ENCODE assay signal across 8 cellular contexts in genomic region chr9:127424669-127424986, GRCh38. TPM values are rescaled to one million over a fixed set of nuclear protein-coding genes. Genes with fewer than 3 reads are reported as not detected.
A peak's percentile ranks its signal among the peaks of the same experiment; 100 is the strongest.
DNase-seq lines count a peak whose midpoint lies in the region; ATAC-seq and TF ChIP-seq lines count a peak whose summit lies in the region.

No MANE protein-coding gene starts in this region.

- no peaks in the 10 kb centered on the region for H3K9me3 ChIP-seq in OCI-LY1 (ENCODE audit: low read length)
- no peaks in the 10 kb centered on the region for H3K9me3 ChIP-seq in mammary epithelial cell (replicated peaks; ENCODE audit: insufficient read depth, low read length)
- no peaks in the 10 kb centered on the region for H3K9me3 ChIP-seq in mesenchymal stem cell (ENCODE audit: control insufficient read depth, low read length)
- no peaks in the 10 kb centered on the region for H3K9me3 ChIP-seq in upper lobe of right lung

- H3K4me3 ChIP-seq in AG04449 (ENCODE audit: low read depth, low read length) (peak overlapping the region; percentile 94), OCI-LY1 (ENCODE audit: low read depth, low read length, poor library complexity, severe bottlenecking) (peak overlapping the region; percentile 88), mammary epithelial cell (replicated peaks in 1 of 3; ENCODE audit: insufficient read depth in 1 of 3, low read depth in 2 of 3, low read length in 3 of 3) (peak overlapping the region; percentile 67 to 88 (median 84)), mesenchymal stem cell (ENCODE audit: insufficient read depth in 1 of 2, low read depth in 1 of 2, low read length in 2 of 2) (peak overlapping the region; percentile 83 to 100), upper lobe of right lung (peak overlapping the region; percentile 84)

- H2BK120ac ChIP-seq in mesenchymal stem cell (ENCODE audit: low read depth, low read length) = no peak overlapping the region

- H3K27ac ChIP-seq in OCI-LY1 (ENCODE audit: low read depth, low read length, poor library complexity, severe bottlenecking) = peak overlapping the region; percentile 37
- peak overlapping the region; percentile 63 for H3K27ac ChIP-seq in mammary epithelial cell (ENCODE audit: insufficient read depth, low read depth, low read length)
- H3K27ac ChIP-seq in mesenchymal stem cell (ENCODE audit: low read length, poor library complexity, severe bottlenecking) = peak overlapping the region; percentile 94
- peak overlapping the region; percentile 91 for H3K27ac ChIP-seq in upper lobe of right lung

- H4K20me1 ChIP-seq in OCI-LY1 (ENCODE audit: insufficient read depth, low read length) (no peaks in the 10 kb centered on the region), mammary epithelial cell (ENCODE audit: insufficient read depth, low read length) (no peaks in the 10 kb centered on the region)

- H3F3A ChIP-seq in OCI-LY1 (ENCODE audit: insufficient read depth, low read length) = no peaks in the 10 kb centered on the region

- peaks cover 22% of the 10 kb centered on the region for H3K79me1 ChIP-seq in mesenchymal stem cell (replicated peaks; ENCODE audit: low read length, poor library complexity, severe bottlenecking)

- H3K18ac ChIP-seq in mesenchymal stem cell (ENCODE audit: low read depth in 1 of 2, low read length in 2 of 2) = peak overlapping the region; percentile 73 to 84

- H3K9me2 ChIP-seq in OCI-LY1 (ENCODE audit: low read depth, low read length) = no peaks in the 10 kb centered on the region

- dilution Hi-C loops in mammary epithelial cell (cut with HindIII; ENCODE audit: low sequenced_read_pairs) = no loop called here

- H3K4ac ChIP-seq in mesenchymal stem cell (ENCODE audit: low read depth in 1 of 2, low read length in 2 of 2) = peak overlapping the region in 1 of 2 experiments; percentile 60

- peaks cover 14% of the 10 kb centered on the region for H3K36me3 ChIP-seq in OCI-LY1 (ENCODE audit: insufficient read depth, low read length)
- peaks cover 2% of the 10 kb centered on the region for H3K36me3 ChIP-seq in mammary epithelial cell (ENCODE audit: insufficient read depth, low read length)
- H3K36me3 ChIP-seq in mesenchymal stem cell (ENCODE audit: control insufficient read depth in 1 of 2, insufficient read depth in 2 of 2, low read depth in 1 of 2, low read length in 2 of 2) = peaks cover 14 to 22% of the 10 kb centered on the region in 2 experiments
- peaks cover 19% of the 10 kb centered on the region for H3K36me3 ChIP-seq in upper lobe of right lung

- peak overlapping the region in 1 of 2 experiments; percentile 2 for H3K23ac ChIP-seq in mesenchymal stem cell (ENCODE audit: low read length in 2 of 2)

- H4K91ac ChIP-seq in mesenchymal stem cell (ENCODE audit: low read length) = peak overlapping the region; percentile 43

- H2AK5ac ChIP-seq in mesenchymal stem cell (ENCODE audit: low read length, severe bottlenecking) = no peak overlapping the region

- peak overlapping the region; percentile 47 for H2BK5ac ChIP-seq in mesenchymal stem cell (ENCODE audit: low read depth, low read length, poor library complexity, severe bottlenecking)

- POLR2A ChIA-PET in AG04449 (lab: Yijun Ruan, JAX) = interaction anchor here (1.0 to 2.6 kb wide), 3 partner anchors 26 to 28 kb away, joined by 5 to 19 read pairs (median 5); partner anchors contain the start of genes LRSAM1, RPL12 and SLC2A8

- H3K27me3 ChIP-seq in OCI-LY1 (ENCODE audit: insufficient read depth, low read length) (no peaks in the 10 kb centered on the region), mammary epithelial cell (ENCODE audit: insufficient read depth, low read length) (no peaks in the 10 kb centered on the region), mesenchymal stem cell (ENCODE audit: control insufficient read depth in 1 of 2, insufficient read depth in 1 of 2, low read length in 2 of 2) (no peaks in the 10 kb centered on the region), upper lobe of right lung (no peaks in the 10 kb centered on the region)

- 0% methylated on average over 9 of the region's 13 CpGs for WGBS in mammary epithelial cell (ENCODE audit: low coverage, missing lambda C conversion rate)
- 1% methylated on average over 7 of the region's 13 CpGs for WGBS in mesenchymal stem cell

- no peak for TF ChIP-seq CTCF in AG04449 (IDR thresholded peaks at IDR 0.05; ENCODE audit: insufficient read depth, low read length, missing control alignments)
- TF ChIP-seq CTCF in OCI-LY1 (IDR thresholded peaks at IDR 0.05; ENCODE audit: low read length) = peak; percentile 12; the same call in 1 of the 2 replicates
- TF ChIP-seq CTCF in mammary epithelial cell (conservative IDR thresholded peaks at IDR 0.05 in 1 of 2, IDR thresholded peaks at IDR 0.05 in 1 of 2; ENCODE audit: extremely low read depth in 1 of 2, insufficient read depth in 1 of 2, low read depth in 1 of 2, low read length in 2 of 2) = no peak
- no peak for TF ChIP-seq CTCF in upper lobe of right lung (IDR thresholded peaks at IDR 0.05)

- CTCF ChIA-PET in AG04449 (lab: Yijun Ruan, JAX) (interaction anchor here (1.3 to 1.8 kb wide), 3 partner anchors 141 to 219 kb away, joined by 4 to 5 read pairs (median 4); no protein-coding TSS in a partner anchor), mammary epithelial cell (lab: Charles Lee; ENCODE audit: low non-redundant PET) (interaction anchor here (0.5 kb wide), 1 partner anchor 401 kb away, joined by 11 read pairs; no protein-coding TSS in a partner anchor)

- TSS peak; percentile 63 for BruUV-seq in mammary epithelial cell (replicated peaks; lab: Mats Ljungman, UMichigan)

- peak overlapping the region; percentile 91 for H4K8ac ChIP-seq in mesenchymal stem cell (ENCODE audit: low read length)

- intact Hi-C loops in mammary epithelial cell (cut with micrococcal nuclease) (loop anchor here (1.0 to 2.0 kb wide), 2 partner anchors 26 to 63 kb away; partner anchors contain the start of genes LRSAM1 and RPL12), upper lobe of right lung (cut with DNase I) (no loop called here)

- H3K79me2 ChIP-seq in OCI-LY1 (ENCODE audit: insufficient read depth, low read length) (peaks cover 8% of the 10 kb centered on the region), mammary epithelial cell (ENCODE audit: insufficient read depth, low read length) (peaks cover 53% of the 10 kb centered on the region)

- H3K9ac ChIP-seq in OCI-LY1 (ENCODE audit: low read length) (peak overlapping the region; percentile 88), mammary epithelial cell (ENCODE audit: insufficient read depth, low read length) (peak overlapping the region; percentile 90), mesenchymal stem cell (ENCODE audit: low read length) (peak overlapping the region; percentile 98)

- ATAC-seq in GM21447 (IDR thresholded peaks at IDR 0.05; ENCODE audit: unreplicated experiment) (peak; percentile 17), upper lobe of right lung (no peak)

- no peak overlapping the region for H2BK15ac ChIP-seq in mesenchymal stem cell (ENCODE audit: low read depth, poor library complexity, severe bottlenecking)

- H3K4me1 ChIP-seq in OCI-LY1 (ENCODE audit: insufficient read depth, low read length, severe bottlenecking) (peaks cover 24% of the 10 kb centered on the region), mammary epithelial cell (ENCODE audit: insufficient read depth, low read length) (peaks cover 21% of the 10 kb centered on the region), mesenchymal stem cell (ENCODE audit: control insufficient read depth, insufficient read depth, low read depth, low read length) (peaks cover 9% of the 10 kb centered on the region), upper lobe of right lung (peaks cover 32% of the 10 kb centered on the region)

- no peak for DNase-seq in AG04449 (ENCODE audit: low read depth, low spot score)
- no peak for DNase-seq in mammary epithelial cell
- no peak for DNase-seq in mesenchymal stem cell
- DNase-seq in upper lobe of right lung = no peak
- no peak for DNase-seq in epidermal melanocyte (ENCODE audit: insufficient read length, low spot score)
- DNase-seq in NCI-H1436 treated with DMSO at 0.1 percent for 48 hours (lab: John Stamatoyannopoulos, UW) = no peak

- H3K4me2 ChIP-seq in OCI-LY1 (ENCODE audit: low read length) (peak overlapping the region; percentile 76), mammary epithelial cell (ENCODE audit: insufficient read depth, low read depth, low read length) (peak overlapping the region; percentile 96), mesenchymal stem cell (ENCODE audit: low read length, poor library complexity, severe bottlenecking) (peak overlapping the region; percentile 89)

- H2BK12ac ChIP-seq in mesenchymal stem cell (ENCODE audit: low read length in 2 of 2) = no peak overlapping the region

- H2AFZ ChIP-seq in OCI-LY1 (ENCODE audit: low read length) = no peak overlapping the region
- H2AFZ ChIP-seq in mammary epithelial cell (ENCODE audit: low read depth, low read length) = peak overlapping the region; percentile 91
- peak overlapping the region; percentile 75 for H2AFZ ChIP-seq in mesenchymal stem cell (ENCODE audit: low read depth, low read length)

- in situ Hi-C loops in mammary epithelial cell (cut with MboI; ENCODE audit: low sequenced_read_pairs in 2 of 2) = no loop called here

- no peak overlapping the region for H3K14ac ChIP-seq in mesenchymal stem cell (ENCODE audit: low read length in 2 of 2)

RNA-seq across cellular contexts. Expression of gene ZNF79, which starts 0.4 kb away (rescaled TPM):
- total RNA-seq in mammary epithelial cell = 10 to 100 TPM; 10.5 to 16.8 TPM
- 6.3 TPM for polyA plus RNA-seq in mammary epithelial cell
- polyA minus RNA-seq in mammary epithelial cell = 15.7 TPM
- polyA plus RNA-seq in mesenchymal stem cell (2013, experiment 1 of 2) = 3.0 TPM
- polyA plus RNA-seq in mesenchymal stem cell (2013, experiment 2 of 2) = 3.0 TPM
- 8.3 TPM for total RNA-seq in upper lobe of right lung

RNA-seq across cellular contexts. Expression of gene RPL12, which starts 26.6 kb away (rescaled TPM):
- total RNA-seq in mammary epithelial cell = 1,000 to 10,000 TPM; 1,316 to 1,441 TPM
- 2,249 TPM for polyA plus RNA-seq in mammary epithelial cell
- 561 TPM for polyA minus RNA-seq in mammary epithelial cell
- 2,850 TPM for polyA plus RNA-seq in mesenchymal stem cell (2013, experiment 1 of 2)
- 2,702 TPM for polyA plus RNA-seq in mesenchymal stem cell (2013, experiment 2 of 2)
- total RNA-seq in upper lobe of right lung = 1,020 TPM

RNA-seq across cellular contexts. Expression of gene LRSAM1, which starts 26.7 kb away (rescaled TPM):
- total RNA-seq in mammary epithelial cell = 10 to 100 TPM; 15.5 to 20.6 TPM
- polyA plus RNA-seq in mammary epithelial cell = 9.1 TPM
- 17.2 TPM for polyA minus RNA-seq in mammary epithelial cell
- polyA plus RNA-seq in mesenchymal stem cell (2013, experiment 1 of 2) = 7.9 TPM
- 7.2 TPM for polyA plus RNA-seq in mesenchymal stem cell (2013, experiment 2 of 2)
- 18.8 TPM for total RNA-seq in upper lobe of right lung

RNA-seq across cellular contexts. Expression of gene SLC2A8, which starts 27.7 kb away (rescaled TPM):
- total RNA-seq in mammary epithelial cell (10 to 100 TPM in 1 of 2 donors, 1 to 10 TPM in 1; 8.0 to 17.1 TPM), upper lobe of right lung (21.8 TPM)
- 9.6 TPM for polyA plus RNA-seq in mammary epithelial cell
- polyA minus RNA-seq in mammary epithelial cell = 0.52 TPM
- 6.3 TPM for polyA plus RNA-seq in mesenchymal stem cell (2013, experiment 1 of 2)
- 6.8 TPM for polyA plus RNA-seq in mesenchymal stem cell (2013, experiment 2 of 2)

Comparison
In these comparisons a context has a peak if more than half of its experiments do, and no peak if none do; other contexts are left out.
1. H3K27ac ChIP-seq: peak in every context shown above with its lines; median percentile 94 in mesenchymal stem cell; 91 in upper lobe of right lung; 63 in mammary epithelial cell; 37 in OCI-LY1.